2 cellular contexts compared by ENCODE assay signal in genomic region chr12:108982621-108983219, GRCh38.
TF ChIP-seq lines count a peak whose summit lies in the region.

No MANE protein-coding gene starts in this region.

TF ChIP-seq in HepG2, 621 proteins besides CTCF, POLR2A, EP300 and RAD21 (continues in another document):
- TF ChIP-seq SAFB2 (CRISPR knock-in tag; IDR thresholded peaks at IDR 0.05; ENCODE audit: borderline replicate concordance, low read depth) (no peak), TRIM22 (IDR thresholded peaks at IDR 0.05) (0 out of 2 replicates have a peak, but pooled peaks have one; percentile 12), ZMYM3 (CRISPR knock-in tag; IDR thresholded peaks at IDR 0.05) (no peak), ZNF784 (CRISPR knock-in tag; IDR thresholded peaks at IDR 0.05; ENCODE audit: borderline replicate concordance) (no peak), ATF7 (IDR thresholded peaks at IDR 0.05) (no peak; the same call in 1 of the 2 replicates), ATF7 (CRISPR knock-in tag; IDR thresholded peaks at IDR 0.05) (no peak), CREB1 (IDR thresholded peaks at IDR 0.05) (peak; percentile 99), CREB1 (CRISPR knock-in tag; IDR thresholded peaks at IDR 0.05) (no peak), WIZ (CRISPR knock-in tag; IDR thresholded peaks at IDR 0.05) (no peak), FOXO1 (CRISPR knock-in tag; IDR thresholded peaks at IDR 0.05) (no peak), ZNF512 (CRISPR knock-in tag; IDR thresholded peaks at IDR 0.05) (no peak), ZFYVE20 (CRISPR knock-in tag; IDR thresholded peaks at IDR 0.05; ENCODE audit: borderline replicate concordance, low read depth) (no peak), SIX1 (CRISPR knock-in tag; IDR thresholded peaks at IDR 0.05; ENCODE audit: borderline replicate concordance) (no peak), ZBTB44 (CRISPR knock-in tag; IDR thresholded peaks at IDR 0.05) (no peak), NBN (conservative IDR thresholded peaks at IDR 0.05) (0 out of 2 replicates have a peak, but pooled peaks have one; percentile 6), MED13 (CRISPR knock-in tag; IDR thresholded peaks at IDR 0.05) (no peak), ZNF580 (CRISPR knock-in tag; IDR thresholded peaks at IDR 0.05; ENCODE audit: borderline replicate concordance, low read depth) (no peak), FOXP1 (IDR thresholded peaks at IDR 0.05) (0 out of 2 replicates have a peak, but pooled peaks have one; percentile 3), FOXP1 (CRISPR knock-in tag; IDR thresholded peaks at IDR 0.05) (no peak), FOXA1 (IDR thresholded peaks at IDR 0.05) (0 out of 2 replicates have a peak, but pooled peaks have one; percentile 5), FOXA1 (CRISPR knock-in tag; IDR thresholded peaks at IDR 0.05) (no peak), FOXA3 (CRISPR knock-in tag; IDR thresholded peaks at IDR 0.05) (no peak), ZSCAN22 (CRISPR knock-in tag; IDR thresholded peaks at IDR 0.05) (no peak)

TF ChIP-seq in IMR-90, 13 proteins besides CTCF, POLR2A, EP300 and RAD21:
- TF ChIP-seq SMC3 (IDR thresholded peaks at IDR 0.05; ENCODE audit: low read depth, low read length), result no peak
- no peak for TF ChIP-seq MAFK (IDR thresholded peaks at IDR 0.05; ENCODE audit: low read depth, low read length)
- no peak for TF ChIP-seq CEBPB (IDR thresholded peaks at IDR 0.05; ENCODE audit: low read depth, low read length)
- TF ChIP-seq NFE2L2 (IDR thresholded peaks at IDR 0.05; ENCODE audit: low read depth, low read length), result no peak
- TF ChIP-seq USF2 (IDR thresholded peaks at IDR 0.05; ENCODE audit: low read depth, low read length), result no peak
- no peak for TF ChIP-seq RCOR1 (IDR thresholded peaks at IDR 0.05; ENCODE audit: insufficient replicate concordance, low read length)
- no peak for TF ChIP-seq FOS (IDR thresholded peaks at IDR 0.05; ENCODE audit: low read depth, low read length)
- TF ChIP-seq MAZ (IDR thresholded peaks at IDR 0.05; ENCODE audit: borderline replicate concordance, low read depth, low read length), result no peak
- no peak for TF ChIP-seq CHD1 (IDR thresholded peaks at IDR 0.05; ENCODE audit: low read depth, low read length)
- TF ChIP-seq RFX5 (IDR thresholded peaks at IDR 0.05; ENCODE audit: low read depth, low read length), result no peak
- TF ChIP-seq ELK1 (IDR thresholded peaks at IDR 0.05; ENCODE audit: borderline replicate concordance, low read depth, low read length), result no peak
